Comparison of ENCODE assay signal across 8 cellular contexts in genomic region chr2:96528680-96529375, GRCh38. TPM values are rescaled to one million over a fixed set of nuclear protein-coding genes. Genes with fewer than 3 reads are reported as not detected.
DNase-seq lines count a peak whose midpoint lies in the region; ATAC-seq and TF ChIP-seq lines count a peak whose summit lies in the region.

No MANE protein-coding gene starts in this region.

- H3K27me3 ChIP-seq in ACC112 (ENCODE audit: insufficient read depth, low read length): peaks cover 6% of the 10 kb centered on the region
- H3K27me3 ChIP-seq in IMR-90 (ENCODE audit: control insufficient read depth, insufficient read depth, low read length): peaks cover 17% of the 10 kb centered on the region
- peaks cover 0 to 76% (median 10%) of the 10 kb centered on the region in 3 experiments for H3K27me3 ChIP-seq in neuronal stem cell (ENCODE audit: control insufficient read depth in 3 of 3, insufficient read depth in 3 of 3, low read depth in 1 of 3, low read length in 3 of 3)

- H2BK5ac ChIP-seq in IMR-90 (ENCODE audit: low read depth, low read length, poor library complexity, severe bottlenecking) (no peak overlapping the region), neuronal stem cell (ENCODE audit: low read length) (no peak overlapping the region)

- CTCF ChIA-PET in IMR-90 (lab: Yijun Ruan, JAX): interaction anchor here (1.0 kb wide), 1 partner anchor 16 kb away, joined by 3 read pairs; no protein-coding TSS in a partner anchor

- H3K9ac ChIP-seq in IMR-90 (ENCODE audit: low read depth, low read length) (no peak overlapping the region), neuronal stem cell (ENCODE audit: low read depth, low read length, poor library complexity) (no peak overlapping the region)

- H3K56ac ChIP-seq in IMR-90 (ENCODE audit: extremely low read depth, insufficient read depth, low read length): no peak overlapping the region

- H4K8ac ChIP-seq in IMR-90 (ENCODE audit: low read depth in 2 of 2, low read length in 2 of 2) (0 out of 4 replicates have a peak overlapping the region, but pooled peaks of 1 of the 2 experiments have one; percentile 9), neuronal stem cell (ENCODE audit: low read depth, low read length) (no peak overlapping the region)

- TF ChIP-seq POLR2A in IMR-90 (IDR thresholded peaks at IDR 0.05; ENCODE audit: low read depth, low read length): no peak

- H3K9me3 ChIP-seq in IMR-90 (ENCODE audit: control insufficient read depth, insufficient read depth, low read length) (no peaks in the 10 kb centered on the region), neuronal stem cell (replicated peaks in 1 of 2; ENCODE audit: control insufficient read depth in 2 of 2, insufficient read depth in 1 of 2, low read depth in 1 of 2, low read length in 2 of 2) (no peaks in the 10 kb centered on the region)

- no peak overlapping the region; the same call in 1 of the 2 replicates for H4K5ac ChIP-seq in IMR-90 (ENCODE audit: low read depth, low read length)

- H3K18ac ChIP-seq in IMR-90 (ENCODE audit: low read depth, low read length) (peak overlapping the region; percentile 2; the same call in 1 of the 2 replicates), neuronal stem cell (ENCODE audit: low read length) (no peak overlapping the region)

- peak overlapping the region; percentile 55; the same call in 1 of the 2 replicates for H3K27ac ChIP-seq in ACC112 (ENCODE audit: low read depth, low read length)
- no peak overlapping the region for H3K27ac ChIP-seq in IMR-90 (ENCODE audit: insufficient read depth, low read length)
- H3K27ac ChIP-seq in neuronal stem cell (replicated peaks; ENCODE audit: low read length): no peak overlapping the region

- H3K4me3 ChIP-seq in ACC112 (ENCODE audit: low read depth, low read length) (no peak overlapping the region), IMR-90 (ENCODE audit: insufficient read depth, low read depth, low read length) (no peak overlapping the region), neuronal stem cell (ENCODE audit: low read length in 2 of 2) (peak overlapping the region in 1 of 2 donors; percentile 10)

- H2BK20ac ChIP-seq in IMR-90 (ENCODE audit: low read depth, low read length): no peak overlapping the region

- intact Hi-C loops in IMR-90 (cut with micrococcal nuclease): no loop called here

- H2AK9ac ChIP-seq in IMR-90 (replicated peaks; ENCODE audit: low read depth, low read length, poor library complexity): peak overlapping the region; percentile 6

- ATAC-seq in IMR-90 (ENCODE audit: low read depth) (no peak), HG02678 (IDR thresholded peaks at IDR 0.05; ENCODE audit: unreplicated experiment) (no peak), HG03175 (IDR thresholded peaks at IDR 0.05; ENCODE audit: unreplicated experiment) (no peak)

- no peak for TF ChIP-seq RAD21 in IMR-90 (IDR thresholded peaks at IDR 0.05; ENCODE audit: low read length)

- H3K36me3 ChIP-seq in ACC112 (ENCODE audit: insufficient read depth, low read length): no peaks in the 10 kb centered on the region
- no peaks in the 10 kb centered on the region for H3K36me3 ChIP-seq in IMR-90 (ENCODE audit: control insufficient read depth, insufficient read depth, low read length)
- H3K36me3 ChIP-seq in neuronal stem cell (replicated peaks in 1 of 2; ENCODE audit: control insufficient read depth in 2 of 2, insufficient read depth in 2 of 2, low read length in 2 of 2): no peaks in the 10 kb centered on the region

- H2BK12ac ChIP-seq in neuronal stem cell (ENCODE audit: low read length): no peak overlapping the region

- POLR2A ChIA-PET in IMR-90 (lab: Charles Lee; ENCODE audit: unreplicated experiment): no interaction called here

- H3K79me2 ChIP-seq in ACC112 (ENCODE audit: control insufficient read depth, insufficient read depth, low read length, unreplicated experiment): no peaks in the 10 kb centered on the region

- H2BK120ac ChIP-seq in IMR-90 (ENCODE audit: low read depth, low read length) (peak overlapping the region; percentile 14; the same call in 1 of the 2 replicates), neuronal stem cell (ENCODE audit: low read depth, low read length) (no peak overlapping the region)

- H3K79me1 ChIP-seq in IMR-90 (ENCODE audit: low read depth in 1 of 2, low read length in 2 of 2): no peaks in the 10 kb centered on the region; a peak in 1 of 4 replicates
- H3K79me1 ChIP-seq in neuronal stem cell (ENCODE audit: low read depth, low read length): no peaks in the 10 kb centered on the region

- no peak for TF ChIP-seq CTCF in IMR-90 (conservative IDR thresholded peaks at IDR 0.05; ENCODE audit: low read depth, low read length)

- 83% methylated on average over 3 of the region's 9 CpGs; no CpG with 5 or more reads in 1 of the 2 experiments for WGBS in IMR-90 (ENCODE audit: extremely low coverage in 2 of 2, insufficient read length in 1 of 2), 2 experiments
- WGBS in neuronal stem cell (ENCODE audit: extremely low coverage in 2 of 2, insufficient read length in 2 of 2, insufficient replicate concordance in 1 of 2), 2 donors: no CpG with 5 or more reads among the region's 9 CpGs

- H3K4ac ChIP-seq in IMR-90 (ENCODE audit: low read depth, low read length): peak overlapping the region; percentile 43
- no peak overlapping the region for H3K4ac ChIP-seq in neuronal stem cell (ENCODE audit: low read length)

- H2AK5ac ChIP-seq in IMR-90 (ENCODE audit: low read depth, low read length) (no peak overlapping the region; the same call in 1 of the 2 replicates), neuronal stem cell (ENCODE audit: low read depth, low read length) (peak overlapping the region; percentile 60)

- H3K4me2 ChIP-seq in IMR-90 (ENCODE audit: low read depth, low read length) (peak overlapping the region; percentile 90; the same call in 1 of the 2 replicates), neuronal stem cell (ENCODE audit: insufficient read depth, low read length, poor library complexity, severe bottlenecking) (no peak overlapping the region)

- H3K23ac ChIP-seq in IMR-90 (ENCODE audit: low read depth, low read length): no peak overlapping the region
- H3K23ac ChIP-seq in neuronal stem cell (ENCODE audit: low read depth, low read length, poor library complexity): no peak overlapping the region

- H4K20me1 ChIP-seq in IMR-90 (ENCODE audit: insufficient read depth, low read length): no peaks in the 10 kb centered on the region

- dilution Hi-C loops in IMR-90 (cut with HindIII; ENCODE audit: low sequenced_read_pairs, unreplicated experiment): no loop called here

- H4K91ac ChIP-seq in IMR-90 (ENCODE audit: insufficient read depth, low read depth, low read length) (no peak overlapping the region; the same call in none of the 2 replicates), neuronal stem cell (ENCODE audit: low read depth, low read length, poor library complexity) (no peak overlapping the region)

- peaks cover 37% of the 10 kb centered on the region for H3K4me1 ChIP-seq in ACC112 (ENCODE audit: control insufficient read depth, insufficient read depth, low read length, unreplicated experiment)
- peaks cover 36% of the 10 kb centered on the region for H3K4me1 ChIP-seq in IMR-90 (ENCODE audit: control insufficient read depth, insufficient read depth, low read length)
- peaks cover 0 to 5% of the 10 kb centered on the region in 2 donors for H3K4me1 ChIP-seq in neuronal stem cell (ENCODE audit: control insufficient read depth in 2 of 2, insufficient read depth in 1 of 2, low read depth in 1 of 2, low read length in 2 of 2)

- H2AFZ ChIP-seq in ACC112 (ENCODE audit: low read length, unreplicated experiment): no peak overlapping the region
- H2AFZ ChIP-seq in IMR-90 (replicated peaks; ENCODE audit: low read length, poor library complexity): peak overlapping the region; percentile 64
- H2AFZ ChIP-seq in neuronal stem cell (ENCODE audit: low read length): no peak overlapping the region

- H2BK15ac ChIP-seq in IMR-90 (ENCODE audit: low read depth, low read length) (0 out of 3 replicates have a peak overlapping the region, but pooled peaks have one; percentile 15), neuronal stem cell (ENCODE audit: low read length) (no peak overlapping the region)

- BruUV-seq in IMR-90 (replicated peaks; lab: Mats Ljungman, UMichigan): no TSS peak

- H3K14ac ChIP-seq in IMR-90 (replicated peaks; ENCODE audit: low read depth, low read length) (no peak overlapping the region), neuronal stem cell (ENCODE audit: low read length) (no peak overlapping the region)

- in situ Hi-C loops in IMR-90 (cut with MboI; ENCODE audit: low sequenced_read_pairs): no loop called here

- DNase-seq in IMR-90 (no peak), dermis blood vessel endothelial cell (peak; percentile 24), neuronal stem cell (ENCODE audit: low spot score) (no peak), NCI-H1105 treated with DMSO at 0.1 percent for 48 hours (lab: John Stamatoyannopoulos, UW) (no peak), NCI-H226 (no peak)

- peaks cover 14% of the 10 kb centered on the region for H3K9me1 ChIP-seq in IMR-90 (ENCODE audit: insufficient read depth, low read length)

TF ChIP-seq in IMR-90, 13 proteins besides CTCF, POLR2A, EP300 and RAD21:
- TF ChIP-seq SMC3 (IDR thresholded peaks at IDR 0.05; ENCODE audit: low read depth, low read length) (no peak), NFE2L2 (IDR thresholded peaks at IDR 0.05; ENCODE audit: low read depth, low read length) (no peak), CEBPB (IDR thresholded peaks at IDR 0.05; ENCODE audit: low read depth, low read length) (no peak), ELK1 (IDR thresholded peaks at IDR 0.05; ENCODE audit: borderline replicate concordance, low read depth, low read length) (no peak)

RNA-seq across cellular contexts. Expression of gene ARID5A, which starts 7.7 kb away (rescaled TPM):
- total RNA-seq in IMR-90 (2012; rRNA removed) (2.2 and 2.3 TPM in 2 replicates), dermis blood vessel endothelial cell (11.4 and 15.4 TPM in 2 replicates)
- 6.7 and 7.2 TPM in 2 replicates for polyA plus RNA-seq in IMR-90 (2012; rRNA removed)
- 4.4 and 7.1 TPM in 2 replicates for polyA plus RNA-seq in IMR-90 (2012; cell fraction: cytosol; rRNA removed)
- polyA plus RNA-seq in IMR-90 (2012; cell fraction: nucleus; rRNA removed; ENCODE audit: low replicate concordance): 9.5 and 20.2 TPM in 2 replicates
- polyA plus RNA-seq in neuronal stem cell (2013, experiment 1 of 2): 1.7 TPM
- 1.5 TPM for polyA plus RNA-seq in neuronal stem cell (2013, experiment 2 of 2)

RNA-seq across cellular contexts. Expression of gene NEURL3, which starts 23.7 kb away (rescaled TPM):
- total RNA-seq in IMR-90 (2012; rRNA removed) (not detected in 2 replicates), dermis blood vessel endothelial cell (0.05 and 0.51 TPM in 2 replicates)
- not detected in 2 replicates for polyA plus RNA-seq in IMR-90 (2012; rRNA removed)
- not detected in 2 replicates for polyA plus RNA-seq in IMR-90 (2012; cell fraction: cytosol; rRNA removed)
- 0.06 TPM in 1 of 2 replicates, not detected in the other for polyA plus RNA-seq in IMR-90 (2012; cell fraction: nucleus; rRNA removed; ENCODE audit: low replicate concordance)
- polyA plus RNA-seq in neuronal stem cell (2013, experiment 1 of 2): 0.06 TPM
- not detected for polyA plus RNA-seq in neuronal stem cell (2013, experiment 2 of 2)
